Comparison of ENCODE assay signal across 8 cellular contexts in the genomic region with DNA sequence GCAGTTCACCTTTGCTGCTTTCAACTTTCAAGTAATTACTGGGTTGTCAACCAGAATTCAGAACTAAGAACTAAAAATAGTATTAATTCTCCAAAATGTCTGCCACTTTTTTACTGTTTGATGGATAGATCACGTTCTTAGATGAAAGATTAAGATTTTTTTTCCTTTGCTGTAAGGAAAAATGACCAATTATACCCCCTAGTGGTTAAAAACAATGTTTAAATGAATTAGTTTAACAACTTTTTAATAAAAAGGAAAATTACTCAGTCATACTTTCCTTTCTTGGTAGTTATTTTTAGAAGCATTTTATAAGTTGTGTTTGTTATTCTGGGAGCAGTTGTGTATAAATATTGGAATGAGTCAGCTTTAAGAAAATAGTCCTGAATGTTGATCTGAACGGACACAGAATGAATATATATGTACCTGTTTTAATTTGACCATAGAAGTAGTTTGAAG.
DNase-seq lines count a peak whose midpoint lies in the region; ATAC-seq, FAIRE-seq and TF ChIP-seq lines count a peak whose summit lies in the region.

No MANE protein-coding gene starts in this region.

- H3K27me3 Mint-ChIP-seq in T-helper 2 cell treated with Interferon-gamma antibody and Interleukin-4, amounts not matched to agents 5 μg/mL and 100 μg/mL, for 36 hours (ENCODE audit: low read depth) = no peaks in the 10 kb centered on the region

- H3K9me3 Mint-ChIP-seq in T-helper 2 cell treated with Interferon-gamma antibody and Interleukin-4, amounts not matched to agents 5 μg/mL and 100 μg/mL, for 36 hours = peaks cover 21% of the 10 kb centered on the region

- DNase-seq in GM12864 (ENCODE audit: low read depth) (no peak), hepatic stellate cell (ENCODE audit: low spot score) (peak; percentile 16), glomerular visceral epithelial cell (ENCODE audit: extremely low spot score) (no peak), iPS-NIHi7 (ENCODE audit: extremely low spot score) (no peak)
- DNase-seq in T-helper 2 cell treated with Interferon-gamma antibody and Interleukin-4, amounts not matched to agents 5 μg/mL and 100 μg/mL, for 36 hours (ENCODE audit: low spot score) = no peak

- H3K4me3 Mint-ChIP-seq in T-helper 2 cell treated with Interferon-gamma antibody and Interleukin-4, amounts not matched to agents 5 μg/mL and 100 μg/mL, for 36 hours = peak overlapping the region; percentile 8

- H3K36me3 Mint-ChIP-seq in T-helper 2 cell treated with Interferon-gamma antibody and Interleukin-4, amounts not matched to agents 5 μg/mL and 100 μg/mL, for 36 hours (ENCODE audit: low read depth) = peaks cover 49% of the 10 kb centered on the region

- peak; percentile 11 for TF ChIP-seq CTCF in GM12864 (IDR thresholded peaks at IDR 0.05; ENCODE audit: low read depth, low read length, missing control alignments)

- ATAC-seq in HG02678 (IDR thresholded peaks at IDR 0.05; ENCODE audit: unreplicated experiment) = no peak
- no peak for ATAC-seq in GM18861 (IDR thresholded peaks at IDR 0.05; ENCODE audit: unreplicated experiment)

- peak overlapping the region; percentile 40; the same call in 1 of the 2 replicates for H3K4me3 ChIP-seq in GM12864 (ENCODE audit: low read depth, low read length)

- no peak overlapping the region for H3K27ac Mint-ChIP-seq in T-helper 2 cell treated with Interferon-gamma antibody and Interleukin-4, amounts not matched to agents 5 μg/mL and 100 μg/mL, for 36 hours

- FAIRE-seq in A204.1 (lab: Jason Lieb, UNC) = peak; percentile 83

- H3K4me1 Mint-ChIP-seq in T-helper 2 cell treated with Interferon-gamma antibody and Interleukin-4, amounts not matched to agents 5 μg/mL and 100 μg/mL, for 36 hours (ENCODE audit: low read depth) = peaks cover 48% of the 10 kb centered on the region
